In genomic region chr2:219618733-219619122, GRCh38 we compare ENCODE assay signal across 26 cellular contexts. TPM values are rescaled to one million over a fixed set of nuclear protein-coding genes. Genes with fewer than 3 reads are reported as not detected.
"Had no signal": no experiment of that assay in that cellular context is flagged by ENCODE, and none has a peak within 500 bp of the region (broad histone marks: within the 10 kb centered on the region; RNA-seq: fewer than 3 reads in every experiment).

No MANE protein-coding gene starts in this region.

- ATAC-seq: activated CD4-positive, alpha-beta T cell treated with anti-CD3 and anti-CD28 coated beads for 36 hours had no signal

- H3K9me3 ChIP-seq: adrenal gland, SJCRH30, SK-N-SH had no signal

- H3K4me3 ChIP-seq: adrenal gland, SJCRH30 had no signal

- H3K27me3 ChIP-seq: adrenal gland had no signal

- H3K36me3 ChIP-seq: SJCRH30 had no signal

- H3K36me3 Mint-ChIP-seq: activated naive CD8-positive, alpha-beta T cell treated with anti-CD3 and anti-CD28 coated beads, Interleukin-2, amount 10 ng/mL, durations not matched to agents 7 days and 5 days had no signal

- FAIRE-seq: bronchial epithelial cell had no signal

- H3K27ac Mint-ChIP-seq: activated CD4-positive, alpha-beta memory T cell treated with anti-CD3 and anti-CD28 coated beads, Interleukin-2, amount 10 ng/mL, durations not matched to agents 7 days and 5 days; activated CD4-positive, alpha-beta T cell treated with anti-CD3 and anti-CD28 coated beads for 36 hours; activated naive CD8-positive, alpha-beta T cell treated with anti-CD3 and anti-CD28 coated beads, Interleukin-2, amount 10 ng/mL, durations not matched to agents 7 days and 5 days had no signal

- H3K4me2 ChIP-seq: SK-N-SH had no signal

- H3K9me3 Mint-ChIP-seq: activated CD4-positive, alpha-beta memory T cell treated with anti-CD3 and anti-CD28 coated beads, Interleukin-2, amount 10 ng/mL, durations not matched to agents 7 days and 5 days; activated naive CD8-positive, alpha-beta T cell treated with anti-CD3 and anti-CD28 coated beads, Interleukin-2, amount 10 ng/mL, durations not matched to agents 7 days and 5 days had no signal

- H3K4me1 Mint-ChIP-seq: activated CD4-positive, alpha-beta memory T cell treated with anti-CD3 and anti-CD28 coated beads, Interleukin-2, amount 10 ng/mL, durations not matched to agents 7 days and 5 days; activated CD4-positive, alpha-beta T cell treated with anti-CD3 and anti-CD28 coated beads for 36 hours; activated naive CD8-positive, alpha-beta T cell treated with anti-CD3 and anti-CD28 coated beads, Interleukin-2, amount 10 ng/mL, durations not matched to agents 7 days and 5 days had no signal

- H3K9ac ChIP-seq: SK-N-SH had no signal

- H3K4me1 ChIP-seq: adrenal gland, SJCRH30 had no signal

- H3K4me3 Mint-ChIP-seq: activated CD4-positive, alpha-beta memory T cell treated with anti-CD3 and anti-CD28 coated beads, Interleukin-2, amount 10 ng/mL, durations not matched to agents 7 days and 5 days; activated CD4-positive, alpha-beta T cell treated with anti-CD3 and anti-CD28 coated beads for 36 hours; activated naive CD8-positive, alpha-beta T cell treated with anti-CD3 and anti-CD28 coated beads, Interleukin-2, amount 10 ng/mL, durations not matched to agents 7 days and 5 days had no signal

- H3K27ac ChIP-seq: adrenal gland, SJCRH30, VCaP had no signal

- DNase-seq: activated CD4-positive, alpha-beta memory T cell treated with anti-CD3 and anti-CD28 coated beads, Interleukin-2, amount 10 ng/mL, durations not matched to agents 7 days and 5 days; activated CD4-positive, alpha-beta T cell treated with anti-CD3 and anti-CD28 coated beads for 36 hours; activated CD4-positive, alpha-beta T cell treated with anti-CD3 and anti-CD28 coated beads, Interleukin-2, amount 50 U/mL, for 1 hour; activated naive CD4-positive, alpha-beta T cell treated with anti-CD3 and anti-CD28 coated beads, Interleukin-2, amount 50 U/mL, for 16 hours; activated naive CD8-positive, alpha-beta T cell treated with anti-CD3 and anti-CD28 coated beads, Interleukin-2, amount 10 ng/mL, durations not matched to agents 7 days and 5 days; activated T-cell treated with anti-CD3 and anti-CD28 coated beads for 4 hours; activated T-cell treated with anti-CD3 and anti-CD28 coated beads, Interleukin-2, amount 50 U/mL, for 48 hours; aorta; Kasumi-1; KBM-7; NCI-H1417 treated with DMSO at 0.1 percent for 48 hours; NCI-H1694; NCI-H2029; NCI-H2107; NCI-H2171 treated with DMSO at 0.1 percent for 48 hours; NCI-H226; NCI-H526 treated with DMSO at 0.1 percent for 48 hours; SJCRH30; SK-N-SH; T-helper 1 cell had no signal

RNA-seq across cellular contexts. Expression of gene SLC4A3, which starts 8.7 kb away (rescaled TPM):
- total RNA-seq: activated CD4-positive, alpha-beta memory T cell treated with anti-CD3 and anti-CD28 coated beads, Interleukin-2, amount 10 ng/mL, durations not matched to agents 7 days and 5 days; activated naive CD8-positive, alpha-beta T cell treated with anti-CD3 and anti-CD28 coated beads, Interleukin-2, amount 10 ng/mL, durations not matched to agents 7 days and 5 days; OCI-LY7; T-helper 2 cell treated with Interferon-gamma antibody and Interleukin-4, amounts not matched to agents 100 ng/mL and 5 ng/mL, for 36 hours had no signal

RNA-seq across cellular contexts. Expression of gene INHA, which starts 46.6 kb away (rescaled TPM):
- total RNA-seq: activated CD4-positive, alpha-beta memory T cell treated with anti-CD3 and anti-CD28 coated beads, Interleukin-2, amount 10 ng/mL, durations not matched to agents 7 days and 5 days; activated CD4-positive, alpha-beta T cell treated with anti-CD3 and anti-CD28 coated beads for 36 hours; activated CD8-positive, alpha-beta memory T cell treated with anti-CD3 and anti-CD28 coated beads for 36 hours; activated naive CD8-positive, alpha-beta T cell treated with anti-CD3 and anti-CD28 coated beads, Interleukin-2, amount 10 ng/mL, durations not matched to agents 7 days and 5 days; OCI-LY7; T-helper 2 cell treated with Interferon-gamma antibody and Interleukin-4, amounts not matched to agents 100 ng/mL and 5 ng/mL, for 36 hours had no signal

RNA-seq across cellular contexts. Expression of gene OBSL1, which starts 47.4 kb away (rescaled TPM):
- total RNA-seq: activated CD4-positive, alpha-beta memory T cell treated with anti-CD3 and anti-CD28 coated beads, Interleukin-2, amount 10 ng/mL, durations not matched to agents 7 days and 5 days; activated naive CD8-positive, alpha-beta T cell treated with anti-CD3 and anti-CD28 coated beads, Interleukin-2, amount 10 ng/mL, durations not matched to agents 7 days and 5 days; T-helper 2 cell treated with Interferon-gamma antibody and Interleukin-4, amounts not matched to agents 100 ng/mL and 5 ng/mL, for 36 hours had no signal
